8 cellular contexts compared by ENCODE assay signal in genomic region chr21:31872072-31872451, GRCh38. TPM values are rescaled to one million over a fixed set of nuclear protein-coding genes. Genes with fewer than 3 reads are reported as not detected.
DNase-seq lines count a peak whose midpoint lies in the region; TF ChIP-seq lines count a peak whose summit lies in the region.

No MANE protein-coding gene starts in this region.

- intact Hi-C loops in ovary (cut with DNase I), result no loop called here

- H3K36me3 ChIP-seq in CD8-positive, alpha-beta memory T cell (ENCODE audit: insufficient read depth, low read length), result no peaks in the 10 kb centered on the region
- no peaks in the 10 kb centered on the region for H3K36me3 ChIP-seq in Peyer's patch
- no peaks in the 10 kb centered on the region for H3K36me3 ChIP-seq in fibroblast of lung (ENCODE audit: control insufficient read depth, insufficient read depth, low read length)
- H3K36me3 ChIP-seq in ovary, result no peaks in the 10 kb centered on the region

- TF ChIP-seq POLR2A in Peyer's patch (IDR thresholded peaks at IDR 0.05) (no peak), ovary (IDR thresholded peaks at IDR 0.05) (no peak)

- no peak overlapping the region for H2AFZ ChIP-seq in fibroblast of lung (ENCODE audit: low read length)

- H3K9me3 ChIP-seq in CD8-positive, alpha-beta memory T cell (ENCODE audit: low read length), result no peaks in the 10 kb centered on the region
- H3K9me3 ChIP-seq in Peyer's patch, result no peaks in the 10 kb centered on the region
- no peaks in the 10 kb centered on the region for H3K9me3 ChIP-seq in fibroblast of lung (ENCODE audit: control insufficient read depth, insufficient read depth, low read depth, low read length)
- H3K9me3 ChIP-seq in ovary, result no peaks in the 10 kb centered on the region

- H4K20me1 ChIP-seq in fibroblast of lung (ENCODE audit: control insufficient read depth, extremely low read depth, insufficient read depth, low read length), result no peaks in the 10 kb centered on the region

- TF ChIP-seq EP300 in ovary (IDR thresholded peaks at IDR 0.05), result no peak

- TF ChIP-seq CTCF in Peyer's patch (IDR thresholded peaks at IDR 0.05) (no peak), fibroblast of lung (conservative IDR thresholded peaks at IDR 0.05 in 1 of 2, IDR thresholded peaks at IDR 0.05 in 1 of 2; ENCODE audit: low read depth in 1 of 2, low read length in 2 of 2) (no peak), ovary (IDR thresholded peaks at IDR 0.05) (no peak), GM13976 (IDR thresholded peaks at IDR 0.05; ENCODE audit: borderline replicate concordance, control extremely low read depth, extremely low read depth, insufficient read depth, missing control alignments) (no peak)

- H3K27ac ChIP-seq in CD8-positive, alpha-beta memory T cell (ENCODE audit: low read depth, low read length), result no peak overlapping the region
- H3K27ac ChIP-seq in Peyer's patch (peak overlapping the region in 1 of 4 donors; percentile 75), fibroblast of lung (ENCODE audit: insufficient read depth, low read length) (no peak overlapping the region), ovary (no peak overlapping the region)

- POLR2A ChIA-PET in CD8-positive, alpha-beta memory T cell (lab: Charles Lee), result no interaction called here

- peak overlapping the region; percentile 27 to 82 (median 70) for H3K4me3 Mint-ChIP-seq in CD8-positive, alpha-beta memory T cell

- H3K27me3 Mint-ChIP-seq in CD8-positive, alpha-beta memory T cell, result peaks cover 27 to 50% of the 10 kb centered on the region in 2 donors

- peaks cover 0 to 2% (median 0%) of the 10 kb centered on the region in 3 donors for H3K36me3 Mint-ChIP-seq in CD8-positive, alpha-beta memory T cell

- no peak for DNase-seq in CD8-positive, alpha-beta memory T cell
- DNase-seq in Peyer's patch, result no peak
- DNase-seq in fibroblast of lung (ENCODE audit: low read depth in 2 of 2), result no peak
- no peak for DNase-seq in ovary
- no peak for DNase-seq in GM13976 (ENCODE audit: low spot score)
- DNase-seq in NCI-H1417 (lab: John Stamatoyannopoulos, UW), result no peak
- no peak for DNase-seq in T-helper 9 cell
- no peak for DNase-seq in NCI-H69 (lab: John Stamatoyannopoulos, UW)

- H3K4me1 Mint-ChIP-seq in CD8-positive, alpha-beta memory T cell, result peaks cover 10 to 14% (median 11%) of the 10 kb centered on the region in 3 donors

- H3K79me2 ChIP-seq in fibroblast of lung (ENCODE audit: control insufficient read depth, insufficient read depth, low read length), result no peaks in the 10 kb centered on the region

- CTCF ChIA-PET in CD8-positive, alpha-beta memory T cell (lab: Charles Lee), result interaction anchor here (1.2 kb wide), 1 partner anchor 386 kb away, joined by 3 read pairs; no protein-coding TSS in a partner anchor

- H3K4me2 ChIP-seq in fibroblast of lung (ENCODE audit: extremely low read depth, insufficient read depth, low read length), result peak overlapping the region; percentile 75

- peaks cover 10% of the 10 kb centered on the region for H3K27me3 ChIP-seq in CD8-positive, alpha-beta memory T cell (ENCODE audit: insufficient read depth, low read length, poor library complexity, severe bottlenecking)
- H3K27me3 ChIP-seq in Peyer's patch (no peaks in the 10 kb centered on the region), fibroblast of lung (ENCODE audit: control insufficient read depth, insufficient read depth, low read length) (peaks cover 21% of the 10 kb centered on the region), ovary (no peaks in the 10 kb centered on the region)

- 18 to 27% (median 23%) methylated on average over 12 of the region's 12 CpGs for WGBS in ovary, 3 donors

- in situ Hi-C loops in GM13976 (cut with MboI; ENCODE audit: low sequenced_read_pairs, unreplicated experiment), result no loop called here

- no peaks in the 10 kb centered on the region for H3K4me1 ChIP-seq in CD8-positive, alpha-beta memory T cell (ENCODE audit: insufficient read depth, low read length)
- H3K4me1 ChIP-seq in Peyer's patch (peaks cover 0 to 22% (median 2%) of the 10 kb centered on the region in 4 donors), fibroblast of lung (ENCODE audit: control insufficient read depth, extremely low read depth, insufficient read depth, low read length) (no peaks in the 10 kb centered on the region), ovary (ENCODE audit: insufficient read depth) (peaks cover 6% of the 10 kb centered on the region)

- H3K9me3 Mint-ChIP-seq in CD8-positive, alpha-beta memory T cell, result peaks cover 0 to 3% (median 0%) of the 10 kb centered on the region in 5 donors

- no peak overlapping the region for H3K9ac ChIP-seq in fibroblast of lung (ENCODE audit: insufficient read depth, low read length)

- H3K27ac Mint-ChIP-seq in CD8-positive, alpha-beta memory T cell, result peak overlapping the region in 1 of 8 donors; percentile 19

- no peak overlapping the region for H3K4me3 ChIP-seq in CD8-positive, alpha-beta memory T cell (ENCODE audit: low read length)
- peak overlapping the region in 3 of 4 donors; percentile 52 to 94 (median 79) for H3K4me3 ChIP-seq in Peyer's patch
- H3K4me3 ChIP-seq in fibroblast of lung (replicated peaks in 1 of 4; ENCODE audit: control extremely low read depth in 1 of 4, insufficient read depth in 1 of 4, low read depth in 3 of 4, low read length in 4 of 4), result peak overlapping the region in 1 of 4 experiments; percentile 57
- H3K4me3 ChIP-seq in ovary, result peak overlapping the region; percentile 55

RNA-seq across cellular contexts. Expression of gene HUNK, which starts 0.8 kb away (rescaled TPM):
- total RNA-seq in CD8-positive, alpha-beta memory T cell, result under 1 TPM; 0.02 to 0.20 TPM
- 0.06 TPM for polyA plus RNA-seq in CD8-positive, alpha-beta memory T cell
- total RNA-seq in Peyer's patch (1 to 10 TPM; 1.6 to 7.0 (median 3.4) TPM), fibroblast of lung (under 0.01 and 0.33 TPM in 2 replicates), ovary (1 to 10 TPM in 4 of 7 donors, under 1 TPM in 3; under 0.01 to 4.9 (median 1.6) TPM)
- polyA plus RNA-seq in fibroblast of lung (0.09 and 0.25 TPM in 2 replicates), ovary (1 to 10 TPM in 1 of 2 donors, under 1 TPM in 1; 0.38 to 1.8 TPM)
- 0.19 and 0.21 TPM in 2 replicates for polyA plus RNA-seq in fibroblast of lung (2012)
- polyA minus RNA-seq in fibroblast of lung (ENCODE audit: low replicate concordance), result 0.55 and 1.2 TPM in 2 replicates
